In the genomic region with DNA sequence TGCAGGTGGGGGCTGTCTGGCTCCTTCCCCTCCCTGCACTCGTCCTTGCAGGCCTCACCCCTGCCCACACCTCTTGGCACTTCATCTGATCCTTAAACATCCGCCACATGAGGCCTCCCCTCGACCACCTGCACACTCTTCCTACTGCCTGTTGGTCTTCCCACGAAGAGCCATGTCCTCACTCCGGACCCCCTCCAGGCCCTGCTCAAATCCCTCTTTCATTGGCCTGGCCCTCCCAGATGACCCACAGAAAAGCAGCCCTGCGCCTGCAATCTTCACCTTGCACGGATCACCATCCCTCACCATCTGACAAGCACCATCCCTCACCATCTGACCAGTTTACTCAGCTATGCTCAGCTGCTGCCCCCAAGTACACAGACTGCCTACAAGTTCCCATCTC, we compare ENCODE assay signal across 26 cellular contexts.
"Had no signal": no experiment of that assay in that cellular context is flagged by ENCODE, and none has a peak within 500 bp of the region (broad histone marks: within the 10 kb centered on the region; RNA-seq: fewer than 3 reads in every experiment).

No MANE protein-coding gene starts in this region.

- H3K9me3 ChIP-seq: lower lobe of right lung, psoas muscle, right lobe of liver had no signal

- H3K27me3 ChIP-seq: hepatocyte, neural progenitor cell, right lobe of liver, tibial nerve, upper lobe of left lung had no signal

- H3K4me1 Mint-ChIP-seq: mesothelial cell of epicardium; naive B cell; nephron progenitor cell; neural progenitor cell; stimulated activated memory B cell treated with anti-CD40 and anti-IgM and Interleukin-4, amounts not matched to agents 10 μg/mL and 1 μg/mL and 100 μg/mL, for 72 hours had no signal

- H3K79me2 ChIP-seq: hepatocyte, parathyroid adenoma had no signal

- H3K4me3 ChIP-seq: heart right ventricle, hepatocyte, lower lobe of right lung, neural progenitor cell, psoas muscle, right lobe of liver, smooth muscle cell, tibial nerve, upper lobe of left lung had no signal

- H3K27ac ChIP-seq: heart right ventricle, hepatocyte, lower lobe of right lung, neural progenitor cell, parathyroid adenoma, psoas muscle, right lobe of liver, tibial nerve, upper lobe of left lung had no signal

- H3K27me3 Mint-ChIP-seq: naive B cell; stimulated activated memory B cell treated with anti-CD40 and anti-IgM and Interleukin-4, amounts not matched to agents 10 μg/mL and 1 μg/mL and 100 μg/mL, for 72 hours; stimulated activated naive CD8-positive, alpha-beta T cell treated with anti-CD3 and anti-CD28 coated beads, Interleukin-15, amount 100 ng/mL, for 72 hours had no signal

- H3K36me3 ChIP-seq: heart right ventricle, lower lobe of right lung, neural progenitor cell, right lobe of liver, tibial nerve, upper lobe of left lung had no signal

- H3K4me2 ChIP-seq: hepatocyte, neural progenitor cell, smooth muscle cell had no signal

- H3K9me3 Mint-ChIP-seq: natural killer cell had no signal

- H2AFZ ChIP-seq: hepatocyte, neural progenitor cell, parathyroid adenoma had no signal

- DNase-seq: heart right ventricle; kidney glomerular epithelial cell; left cardiac atrium; lower lobe of right lung; mammary epithelial cell; mesenchymal stem cell; naive B cell; natural killer cell; nephron progenitor cell; psoas muscle; right lobe of liver; stimulated activated CD4-positive, alpha-beta T cell treated with anti-CD3 and anti-CD28 coated beads, Interleukin-1b, Interleukin-23, amount 100 ng/mL, for 48 hours; stimulated activated CD4-positive, alpha-beta T cell treated with anti-CD3 and anti-CD28 coated beads, Interleukin-2, amount 100 ng/mL, for 48 hours; stimulated activated CD4-positive, alpha-beta T cell treated with anti-CD3 and anti-CD28 coated beads, Interleukin-4, amount 100 ng/mL, for 4 hours; stimulated activated CD8-positive, alpha-beta memory T cell treated with anti-CD3 and anti-CD28 coated beads, Interleukin-4, amount 100 ng/mL, for 48 hours; stimulated activated naive CD4-positive, alpha-beta T cell treated with Interleukin-2 at 50 U/mL for 16 hours; stimulated activated naive CD8-positive, alpha-beta T cell treated with anti-CD3 and anti-CD28 coated beads, Interleukin-15, amount 100 ng/mL, for 72 hours; substantia nigra; upper lobe of left lung had no signal

- H3K36me3 Mint-ChIP-seq: mesothelial cell of epicardium; naive B cell; natural killer cell; neural progenitor cell; stimulated activated memory B cell treated with anti-CD40 and anti-IgM and Interleukin-4, amounts not matched to agents 10 μg/mL and 1 μg/mL and 100 μg/mL, for 72 hours had no signal

- H3K4me3 Mint-ChIP-seq: mesothelial cell of epicardium; naive B cell; natural killer cell; nephron progenitor cell; neural progenitor cell; stimulated activated memory B cell treated with anti-CD40 and anti-IgM and Interleukin-4, amounts not matched to agents 10 μg/mL and 1 μg/mL and 100 μg/mL, for 72 hours; stimulated activated naive CD8-positive, alpha-beta T cell treated with anti-CD3 and anti-CD28 coated beads, Interleukin-15, amount 100 ng/mL, for 72 hours had no signal

- H3K9ac ChIP-seq: neural progenitor cell, parathyroid adenoma had no signal

- H3K27ac Mint-ChIP-seq: mesothelial cell of epicardium; naive B cell; natural killer cell; nephron progenitor cell; neural progenitor cell; stimulated activated memory B cell treated with anti-CD40 and anti-IgM and Interleukin-4, amounts not matched to agents 10 μg/mL and 1 μg/mL and 100 μg/mL, for 72 hours; stimulated activated naive CD8-positive, alpha-beta T cell treated with anti-CD3 and anti-CD28 coated beads, Interleukin-15, amount 100 ng/mL, for 72 hours had no signal

- H3K4me1 ChIP-seq: lower lobe of right lung, neural progenitor cell, parathyroid adenoma, psoas muscle, right lobe of liver, tibial nerve, upper lobe of left lung had no signal
